ENCODE assay signal across 9 cellular contexts in the genomic region with DNA sequence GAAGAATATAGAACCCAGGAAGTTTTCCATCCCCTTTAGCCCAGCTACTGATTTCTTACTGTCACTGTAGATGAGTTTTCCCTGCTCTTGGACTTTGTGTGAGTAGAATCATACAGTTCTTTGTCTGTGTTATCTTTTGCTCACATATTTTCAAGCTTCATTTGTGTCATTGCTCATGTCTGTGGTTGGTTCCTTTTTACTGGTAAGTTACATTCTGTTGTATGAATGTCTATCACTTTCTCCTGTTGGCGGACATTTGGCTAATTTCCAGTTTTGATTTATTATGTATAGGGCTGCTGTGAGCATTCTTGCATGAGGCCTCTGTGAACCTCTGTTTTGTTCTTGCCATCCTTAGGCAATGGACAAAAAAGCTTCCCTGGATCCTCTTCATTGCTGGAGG. TPM values are rescaled to one million over a fixed set of nuclear protein-coding genes. Genes with fewer than 3 reads are reported as not detected.
DNase-seq lines count a peak whose midpoint lies in the region; ATAC-seq and TF ChIP-seq lines count a peak whose summit lies in the region.
"Had no signal": no experiment of that assay in that cellular context is flagged by ENCODE, and none has a peak within 500 bp of the region (broad histone marks: within the 10 kb centered on the region; RNA-seq: fewer than 3 reads in every experiment).

No MANE protein-coding gene starts in this region.

- peaks cover 5% of the 10 kb centered on the region for H3K23me2 ChIP-seq in H9 (ENCODE audit: insufficient read length, low read depth, low read length, poor library complexity, severe bottlenecking)

- no peak overlapping the region for H3K4me3 ChIP-seq in CD4-positive, alpha-beta memory T cell (ENCODE audit: low read length in 2 of 2)

- no peak overlapping the region for H4K5ac ChIP-seq in H9 (ENCODE audit: insufficient read length, low read depth, low read length)

- H3K18ac ChIP-seq in H9 (ENCODE audit: insufficient read length, low read depth, low read length) = no peak overlapping the region

- POLR2A ChIA-PET in CD4-positive, alpha-beta memory T cell (lab: Charles Lee; ENCODE audit: partially characterized antibody) = interaction anchor here (2.6 kb wide), 1 partner anchor 31 kb away, joined by 20 read pairs; a partner anchor contains a TSS

- H3K4me1 ChIP-seq in CD4-positive, alpha-beta memory T cell (ENCODE audit: insufficient read depth, low read length) = peaks cover 66% of the 10 kb centered on the region
- peaks cover 9% of the 10 kb centered on the region; the same call in 1 of the 2 replicates for H3K4me1 ChIP-seq in H9 (ENCODE audit: insufficient read depth, low read length)

- peak overlapping the region in 3 of 8 donors; percentile 23 to 35 (median 32) for H3K4me3 Mint-ChIP-seq in CD4-positive, alpha-beta memory T cell
- H3K4me3 Mint-ChIP-seq in brain (peak overlapping the region in 4 of 5 experiments; percentile 6 to 19 (median 7)), H9 (no peak overlapping the region)

- ATAC-seq in GM19463 (IDR thresholded peaks at IDR 0.05; ENCODE audit: unreplicated experiment) (peak; percentile 22), HG03342 (IDR thresholded peaks at IDR 0.05; ENCODE audit: unreplicated experiment) (peak; percentile 12)

- no peaks in the 10 kb centered on the region for H3K9me3 Mint-ChIP-seq in CD4-positive, alpha-beta memory T cell
- no peaks in the 10 kb centered on the region for H3K9me3 Mint-ChIP-seq in brain
- H3K9me3 Mint-ChIP-seq in H9 = no peaks in the 10 kb centered on the region

- no peak overlapping the region for H2BK120ac ChIP-seq in H9 (ENCODE audit: low read depth, low read length, poor library complexity, severe bottlenecking)

- no CpG with 5 or more reads among the region's 1 CpG for WGBS in H9 (ENCODE audit: extremely low coverage, insufficient read length, low lambda C conversion rate)

- peaks cover 14% of the 10 kb centered on the region for H3K79me1 ChIP-seq in H9 (ENCODE audit: insufficient read depth, low read depth, low read length, poor library complexity, severe bottlenecking)

- H3K27ac Mint-ChIP-seq in CD4-positive, alpha-beta memory T cell = peak overlapping the region; percentile 2 to 79 (median 75)
- H3K27ac Mint-ChIP-seq in brain (peak overlapping the region in 3 of 5 experiments; percentile 6 to 77 (median 15)), H9 (peak overlapping the region in 1 of 3 experiments; percentile 68; a peak in 1 of 7 replicates)

- no peak overlapping the region for H3K27ac ChIP-seq in CD4-positive, alpha-beta memory T cell (ENCODE audit: low read depth, low read length)
- H3K27ac ChIP-seq in H9 (ENCODE audit: insufficient read length, low read depth, low read length) = no peak overlapping the region

- no peak overlapping the region for H3K23ac ChIP-seq in H9 (ENCODE audit: insufficient read length, low read depth, low read length)

- no peak overlapping the region for H3K9ac ChIP-seq in H9 (ENCODE audit: extremely low read depth, insufficient read length, low read length)

- no peak overlapping the region for H2BK20ac ChIP-seq in H9 (ENCODE audit: low read depth, low read length, poor library complexity, severe bottlenecking)

- H3K4ac ChIP-seq in H9 (ENCODE audit: low read depth, low read length) = no peak overlapping the region

- peaks cover 50% of the 10 kb centered on the region; the same call in 1 of the 2 replicates for H3K79me2 ChIP-seq in H9 (ENCODE audit: insufficient read depth, low read length)

- no peak overlapping the region for H4K8ac ChIP-seq in H9 (replicated peaks; ENCODE audit: insufficient read length, low read depth, low read length)

- intact Hi-C loops in CD4-positive, alpha-beta memory T cell (cut with micrococcal nuclease) = no loop called here

- no peak overlapping the region for H4K91ac ChIP-seq in H9 (ENCODE audit: insufficient read length, low read depth, low read length)

- no peak for DNase-seq in CD4-positive, alpha-beta memory T cell
- DNase-seq in SHP77 (lab: John Stamatoyannopoulos, UW) (no peak), H9 (no peak), NCI-H345 (lab: John Stamatoyannopoulos, UW) (no peak), NCI-H2029 treated with DMSO at 0.1 percent for 48 hours (lab: John Stamatoyannopoulos, UW) (no peak)
- DNase-seq: stimulated activated naive CD4-positive, alpha-beta T cell treated with Interleukin-2 at 50 U/mL for 16 hours had no signal

- H3K9me3 ChIP-seq in CD4-positive, alpha-beta memory T cell (ENCODE audit: control insufficient read depth in 1 of 2, low read length in 2 of 2) = no peaks in the 10 kb centered on the region
- H3K9me3 ChIP-seq in H9 (ENCODE audit: control insufficient read depth, low read depth, low read length) = no peaks in the 10 kb centered on the region

- no peaks in the 10 kb centered on the region for H4K20me1 ChIP-seq in H9 (ENCODE audit: control insufficient read depth, insufficient read depth, insufficient read length)

- CTCF ChIA-PET in CD4-positive, alpha-beta memory T cell (lab: Charles Lee; ENCODE audit: partially characterized antibody) = interaction anchor here (0.6 to 2.8 kb wide), 4 partner anchors 8 to 38 kb away, joined by 4 to 10 read pairs (median 7); a partner anchor contains a TSS

- peaks cover 49 to 74% (median 57%) of the 10 kb centered on the region in 4 donors for H3K4me1 Mint-ChIP-seq in CD4-positive, alpha-beta memory T cell
- peaks cover 62% of the 10 kb centered on the region for H3K4me1 Mint-ChIP-seq in brain
- H3K4me1 Mint-ChIP-seq in H9 = peaks cover 22 to 26% of the 10 kb centered on the region in 2 experiments

- no peak overlapping the region for H2BK5ac ChIP-seq in H9 (ENCODE audit: insufficient read length, low read length)

- no peak overlapping the region for H3T11ph ChIP-seq in H9 (ENCODE audit: low read length)

- no peak overlapping the region for H2BK15ac ChIP-seq in H9 (ENCODE audit: low read depth, low read length)

- peaks cover 11 to 35% of the 10 kb centered on the region in 2 donors for H3K36me3 Mint-ChIP-seq in CD4-positive, alpha-beta memory T cell
- H3K36me3 Mint-ChIP-seq in brain = peaks cover 35% of the 10 kb centered on the region
- H3K36me3 Mint-ChIP-seq in H9 (ENCODE audit: insufficient read depth in 1 of 3, low read depth in 3 of 3) = peaks cover 15 to 43% (median 26%) of the 10 kb centered on the region in 3 experiments

- no peak overlapping the region for H3K4me2 ChIP-seq in H9 (ENCODE audit: insufficient read depth, insufficient read length, low read length)

- no peak overlapping the region for H2AK5ac ChIP-seq in H9 (ENCODE audit: insufficient read length, low read length)

- no peaks in the 10 kb centered on the region for H3K27me3 Mint-ChIP-seq in CD4-positive, alpha-beta memory T cell
- H3K27me3 Mint-ChIP-seq in brain (no peaks in the 10 kb centered on the region), H9 (ENCODE audit: low read depth) (no peaks in the 10 kb centered on the region)

- no peak overlapping the region for H2BK12ac ChIP-seq in H9 (ENCODE audit: insufficient read length, low read depth, low read length)

- no peak overlapping the region for H3K56ac ChIP-seq in H9 (ENCODE audit: insufficient read length, low read depth, low read length)

- H2AFZ ChIP-seq in H9 (ENCODE audit: low read length) = no peak overlapping the region

- H3K36me3 ChIP-seq in CD4-positive, alpha-beta memory T cell (ENCODE audit: insufficient read depth, low read length) = peaks cover 9% of the 10 kb centered on the region

- no peak for TF ChIP-seq CTCF in brain (conservative IDR thresholded peaks at IDR 0.05)
- TF ChIP-seq CTCF in H9 (conservative IDR thresholded peaks at IDR 0.05) = no peak

- no peaks in the 10 kb centered on the region for H3K27me3 ChIP-seq in CD4-positive, alpha-beta memory T cell (ENCODE audit: insufficient read depth, low read length)
- H3K27me3 ChIP-seq in H9 (ENCODE audit: insufficient read depth, low read length) = no peaks in the 10 kb centered on the region

- H3K14ac ChIP-seq in H9 (ENCODE audit: insufficient read depth, low read length) = no peak overlapping the region

RNA-seq across cellular contexts. Expression of a gene that starts 5.3 kb away (rescaled TPM):
- 10 to 100 TPM; 39.3 to 41.8 TPM for total RNA-seq in CD4-positive, alpha-beta memory T cell
- 100 to 1,000 TPM in 1 of 2 donors, 10 to 100 TPM in 1; 77.9 to 116 TPM for polyA plus RNA-seq in CD4-positive, alpha-beta memory T cell
- 69.7 TPM for polyA plus RNA-seq in brain (ENCODE audit: insufficient read depth, low read depth, low replicate concordance)
- total RNA-seq in H9 (2021) = 135 and 139 TPM in 2 replicates

RNA-seq across cellular contexts. Expression of a gene that starts 30.8 kb away (rescaled TPM):
- 1 to 10 TPM; 9.2 TPM for total RNA-seq in CD4-positive, alpha-beta memory T cell
- 10 to 100 TPM; 18.7 to 33.9 TPM for polyA plus RNA-seq in CD4-positive, alpha-beta memory T cell
- 5.4 TPM for polyA plus RNA-seq in brain (ENCODE audit: insufficient read depth, low read depth, low replicate concordance)
- total RNA-seq in H9 (2021) = 0.79 and 0.94 TPM in 2 replicates

Comparison
In these comparisons a context has a peak if more than half of its experiments do, and no peak if none do; other contexts are left out.
1. H3K4me3 Mint-ChIP-seq: peak in brain (4 of 5); none in H9 (0 of 2).